In genomic region chr10:63720689-63721088, GRCh38 we compare ENCODE assay signal across 9 cellular contexts.
A peak's percentile ranks its signal among the peaks of the same experiment; 100 is the strongest.
DNase-seq lines count a peak whose midpoint lies in the region; ATAC-seq and TF ChIP-seq lines count a peak whose summit lies in the region.
"Had no signal": no experiment of that assay in that cellular context is flagged by ENCODE, and none has a peak within 500 bp of the region (broad histone marks: within the 10 kb centered on the region; RNA-seq: fewer than 3 reads in every experiment).

No MANE protein-coding gene starts in this region.

- POLR2A ChIA-PET in T-cell (lab: Charles Lee), result interaction anchor here (0.6 to 2.0 kb wide), 6 partner anchors 87 to 1516 kb away, joined by 3 to 12 read pairs (median 7); no protein-coding TSS in a partner anchor

- no peak for TF ChIP-seq POLR2A in gastrocnemius medialis (IDR thresholded peaks at IDR 0.05)

- no peak for TF ChIP-seq CTCF in gastrocnemius medialis (IDR thresholded peaks at IDR 0.05 in 4 of 5, conservative IDR thresholded peaks at IDR 0.05 in 1 of 5)

- no peaks in the 10 kb centered on the region for H3K9me3 Mint-ChIP-seq in activated CD4-positive, alpha-beta T cell treated with anti-CD3 and anti-CD28 coated beads, Interleukin-2, amount 10 ng/mL, durations not matched to agents 24 days and 14 days
- H3K9me3 Mint-ChIP-seq in T-cell, result no peaks in the 10 kb centered on the region
- H3K9me3 Mint-ChIP-seq in activated T-cell treated with anti-CD3 and anti-CD28 coated beads, Interleukin-2, amount 50 U/mL, for 24 hours, result no peaks in the 10 kb centered on the region
- H3K9me3 Mint-ChIP-seq: stimulated activated naive CD8-positive, alpha-beta T cell treated with anti-CD3 and anti-CD28 coated beads, Interleukin-15, Interleukin-2, amounts not matched to agents 100 ng/mL and 50 ng/mL, for 24 hours had no signal

- intact Hi-C loops in activated CD4-positive, alpha-beta T cell treated with anti-CD3 and anti-CD28 coated beads, Interleukin-2, amount 10 ng/mL, durations not matched to agents 24 days and 14 days (cut with micrococcal nuclease), result loop anchor here (1.0 to 5.0 kb wide), 6 partner anchors 92 to 553 kb away; partner anchors contain the start of gene JMJD1C
- intact Hi-C loops in gastrocnemius medialis (cut with DNase I; ENCODE audit: low total_unique reads), result loop anchor here (1.0 to 2.0 kb wide), 3 partner anchors 91 to 553 kb away; no protein-coding TSS in a partner anchor

- no peaks in the 10 kb centered on the region for H3K9me3 ChIP-seq in gastrocnemius medialis

- H3K36me3 ChIP-seq in gastrocnemius medialis, result no peaks in the 10 kb centered on the region

- peak overlapping the region in 3 of 4 donors; percentile 33 to 61 (median 37) for H3K27ac ChIP-seq in gastrocnemius medialis

- no peak overlapping the region for H3K4me3 Mint-ChIP-seq in activated CD4-positive, alpha-beta T cell treated with anti-CD3 and anti-CD28 coated beads, Interleukin-2, amount 10 ng/mL, durations not matched to agents 24 days and 14 days
- H3K4me3 Mint-ChIP-seq in T-cell, result no peak overlapping the region
- no peak overlapping the region for H3K4me3 Mint-ChIP-seq in activated T-cell treated with anti-CD3 and anti-CD28 coated beads, Interleukin-2, amount 50 U/mL, for 24 hours
- H3K4me3 Mint-ChIP-seq: stimulated activated naive CD8-positive, alpha-beta T cell treated with anti-CD3 and anti-CD28 coated beads, Interleukin-15, Interleukin-2, amounts not matched to agents 100 ng/mL and 50 ng/mL, for 24 hours had no signal

- H3K36me3 Mint-ChIP-seq in activated CD4-positive, alpha-beta T cell treated with anti-CD3 and anti-CD28 coated beads, Interleukin-2, amount 10 ng/mL, durations not matched to agents 24 days and 14 days (ENCODE audit: low read depth), result no peaks in the 10 kb centered on the region
- no peaks in the 10 kb centered on the region for H3K36me3 Mint-ChIP-seq in T-cell
- H3K36me3 Mint-ChIP-seq in activated T-cell treated with anti-CD3 and anti-CD28 coated beads, Interleukin-2, amount 50 U/mL, for 24 hours (ENCODE audit: low read depth), result no peaks in the 10 kb centered on the region

- peak; percentile 55 for ATAC-seq in HG02623 (IDR thresholded peaks at IDR 0.05; ENCODE audit: unreplicated experiment)
- ATAC-seq in T-cell (replicated peaks in 1 of 4), result peak in 3 of 4 experiments; percentile 41 to 79 (median 47)
- ATAC-seq in gastrocnemius medialis, result no peak

- H3K27ac Mint-ChIP-seq in activated CD4-positive, alpha-beta T cell treated with anti-CD3 and anti-CD28 coated beads, Interleukin-2, amount 10 ng/mL, durations not matched to agents 24 days and 14 days, result peak overlapping the region; percentile 50
- H3K27ac Mint-ChIP-seq in T-cell, result peak overlapping the region; percentile 55 to 66
- no peak overlapping the region for H3K27ac Mint-ChIP-seq in activated T-cell treated with anti-CD3 and anti-CD28 coated beads, Interleukin-2, amount 50 U/mL, for 24 hours
- H3K27ac Mint-ChIP-seq: stimulated activated naive CD8-positive, alpha-beta T cell treated with anti-CD3 and anti-CD28 coated beads, Interleukin-15, Interleukin-2, amounts not matched to agents 100 ng/mL and 50 ng/mL, for 24 hours had no signal

- peaks cover 12% of the 10 kb centered on the region for H3K27me3 Mint-ChIP-seq in activated CD4-positive, alpha-beta T cell treated with anti-CD3 and anti-CD28 coated beads, Interleukin-2, amount 10 ng/mL, durations not matched to agents 24 days and 14 days
- peaks cover 7 to 14% of the 10 kb centered on the region in 2 donors for H3K27me3 Mint-ChIP-seq in T-cell
- peaks cover 19% of the 10 kb centered on the region for H3K27me3 Mint-ChIP-seq in activated T-cell treated with anti-CD3 and anti-CD28 coated beads, Interleukin-2, amount 50 U/mL, for 24 hours

- CTCF ChIA-PET in T-cell (lab: Charles Lee), result interaction anchor here (0.6 to 9.3 kb wide), 59 partner anchors 9 to 1959 kb away, joined by 3 to 290 read pairs (median 4); partner anchors contain the start of gene NRBF2 (in 1 of the 2)

- H3K27me3 ChIP-seq in gastrocnemius medialis, result no peaks in the 10 kb centered on the region

- in situ Hi-C loops in gastrocnemius medialis (cut with MboI; ENCODE audit: low sequenced_read_pairs in 4 of 4), result loop anchor here in 3 of 4 donors (10.0 to 25.0 kb wide), 4 partner anchors 208 to 1658 kb away; partner anchors contain the start of gene REEP3 (in 1 of the 3)

- peaks cover 10 to 19% of the 10 kb centered on the region in 2 donors for H3K4me1 ChIP-seq in gastrocnemius medialis

- DNase-seq in activated CD4-positive, alpha-beta T cell treated with anti-CD3 and anti-CD28 coated beads, Interleukin-2, amount 10 ng/mL, durations not matched to agents 24 days and 14 days, result peak; percentile 69
- DNase-seq in activated CD4-positive, alpha-beta T cell treated with anti-CD3 and anti-CD28 coated beads for 4 hours, result no peak
- peak in 3 of 34 experiments; percentile 1 to 13 (median 2) for DNase-seq in T-cell
- no peak for DNase-seq in gastrocnemius medialis
- no peak for DNase-seq in activated T-cell treated with anti-CD3 and anti-CD28 coated beads, Interleukin-2, amount 50 U/mL, for 24 hours
- no peak for DNase-seq in mucosa of gallbladder (ENCODE audit: low spot score)
- DNase-seq in cerebellar cortex (ENCODE audit: low spot score), result no peak

- H3K4me1 Mint-ChIP-seq in activated CD4-positive, alpha-beta T cell treated with anti-CD3 and anti-CD28 coated beads, Interleukin-2, amount 10 ng/mL, durations not matched to agents 24 days and 14 days, result peaks cover 22% of the 10 kb centered on the region
- peaks cover 7 to 11% (median 8%) of the 10 kb centered on the region in 3 donors for H3K4me1 Mint-ChIP-seq in T-cell
- peaks cover 14% of the 10 kb centered on the region for H3K4me1 Mint-ChIP-seq in activated T-cell treated with anti-CD3 and anti-CD28 coated beads, Interleukin-2, amount 50 U/mL, for 24 hours (ENCODE audit: low read depth)

- H3K4me3 ChIP-seq in gastrocnemius medialis, result no peak overlapping the region

Comparison
In these comparisons a context has a peak if more than half of its experiments do, and no peak if none do; other contexts are left out.
1. ATAC-seq: peak in HG02623 (single experiment) and T-cell (3 of 4); none in gastrocnemius medialis (0 of 2).